Comparison of ENCODE assay signal across 19 cellular contexts in the genomic region with DNA sequence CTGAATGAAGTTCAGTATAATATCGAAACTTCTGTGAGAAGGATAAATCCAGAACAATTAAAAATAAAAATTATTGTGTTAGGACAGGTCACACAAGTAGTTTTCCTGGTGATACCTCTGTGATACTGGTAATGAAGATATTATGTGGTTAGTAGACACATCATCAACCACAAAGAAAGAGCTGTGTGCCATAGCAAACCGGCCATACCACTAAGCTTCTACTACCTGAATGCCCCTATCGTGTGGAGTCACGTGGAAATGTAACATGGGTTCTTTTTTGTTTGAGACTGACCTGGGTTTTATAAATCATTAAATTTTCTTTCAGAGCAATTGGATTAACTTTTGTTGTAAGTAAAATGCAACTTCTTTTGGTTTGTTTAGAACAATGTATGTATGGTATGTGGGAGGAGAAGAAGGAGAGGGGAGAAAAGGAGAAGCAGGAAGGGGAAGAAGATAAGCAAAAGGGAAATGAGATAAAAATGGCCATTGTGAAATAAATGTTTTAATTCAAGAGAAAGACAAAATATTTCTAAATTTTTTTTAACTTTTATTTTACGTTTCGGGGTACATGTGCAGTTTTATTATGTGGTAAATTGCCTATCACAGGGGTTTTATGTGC. TPM values are rescaled to one million over a fixed set of nuclear protein-coding genes. Genes with fewer than 3 reads are reported as not detected.
DNase-seq lines count a peak whose midpoint lies in the region; ATAC-seq, FAIRE-seq and TF ChIP-seq lines count a peak whose summit lies in the region.
"Had no signal": no experiment of that assay in that cellular context is flagged by ENCODE, and none has a peak within 500 bp of the region (broad histone marks: within the 10 kb centered on the region; RNA-seq: fewer than 3 reads in every experiment).

No MANE protein-coding gene starts in this region.

- DNase-seq in HT1080 (ENCODE audit: low read depth) (peak; percentile 10), OCI-M1 (lab: John Stamatoyannopoulos, UW) (peak; percentile 89), bronchial epithelial cell (ENCODE audit: low read depth) (peak; percentile 71), pons (ENCODE audit: low spot score) (peak; percentile 42), SHP77 (lab: John Stamatoyannopoulos, UW) (no peak), urothelium cell line (ENCODE audit: low spot score) (no peak)
- DNase-seq: activated CD4-positive, alpha-beta memory T cell treated with anti-CD3 and anti-CD28 coated beads for 36 hours; activated naive CD4-positive, alpha-beta T cell treated with anti-CD3 and anti-CD28 coated beads, Interleukin-2, amount 10 ng/mL, durations not matched to agents 7 days and 5 days; aorta; effector memory CD4-positive, alpha-beta T cell; EL; lower lobe of right lung; NCI-H1694; NCI-H82; ovary; RPMI8226 had no signal

- no peak overlapping the region for H3K4me3 ChIP-seq in bronchial epithelial cell (ENCODE audit: low read depth, low read length)
- H3K4me3 ChIP-seq: HAP-1, lower lobe of right lung, ovary had no signal

- H3K36me3 ChIP-seq in bronchial epithelial cell (ENCODE audit: control insufficient read depth, insufficient read depth, low read length) = no peaks in the 10 kb centered on the region
- H3K36me3 ChIP-seq: HAP-1, lower lobe of right lung, ovary had no signal

- TF ChIP-seq CTCF in bronchial epithelial cell (IDR thresholded peaks at IDR 0.05; ENCODE audit: insufficient read depth, low read length, severe bottlenecking) = no peak

- ATAC-seq in GM19463 (IDR thresholded peaks at IDR 0.05; ENCODE audit: unreplicated experiment) = no peak
- ATAC-seq: stimulated activated memory B cell treated with anti-CD40 and anti-IgM and Interleukin-4, amounts not matched to agents 10 μg/mL and 1 μg/mL and 100 μg/mL, for 72 hours had no signal

- FAIRE-seq in bronchial epithelial cell (lab: Jason Lieb, UNC) (no peak), urothelium cell line (lab: Jason Lieb, UNC) (no peak)

- H3K27me3 ChIP-seq in bronchial epithelial cell (ENCODE audit: control insufficient read depth, insufficient read depth, low read length) = no peaks in the 10 kb centered on the region
- H3K27me3 ChIP-seq: ovary had no signal

RNA-seq across cellular contexts. Expression of gene LRRC8B, which starts 58.2 kb away (rescaled TPM):
- 1.1 and 1.3 TPM in 2 replicates for total RNA-seq in HT1080 (2014; rRNA removed; shearing (Covaris generic))
- polyA plus RNA-seq in HT1080 (2015; cell fraction: cytosol; rRNA removed) = 2.0 and 3.1 TPM in 2 replicates
- 1.5 and 2.2 TPM in 2 replicates for polyA plus RNA-seq in HT1080 (2015; cell fraction: nucleus; rRNA removed)
- 7.6 and 17.5 TPM in 2 replicates for total RNA-seq in bronchial epithelial cell

Comparison
In these comparisons a context has a peak if more than half of its experiments do, and no peak if none do; other contexts are left out.
1. DNase-seq: peak in HT1080 (single experiment), OCI-M1 (single experiment), bronchial epithelial cell (single experiment) and pons (single experiment); none in SHP77 (0 of 2) and urothelium cell line (single experiment).